36 cellular contexts compared by ENCODE assay signal in the genomic region with DNA sequence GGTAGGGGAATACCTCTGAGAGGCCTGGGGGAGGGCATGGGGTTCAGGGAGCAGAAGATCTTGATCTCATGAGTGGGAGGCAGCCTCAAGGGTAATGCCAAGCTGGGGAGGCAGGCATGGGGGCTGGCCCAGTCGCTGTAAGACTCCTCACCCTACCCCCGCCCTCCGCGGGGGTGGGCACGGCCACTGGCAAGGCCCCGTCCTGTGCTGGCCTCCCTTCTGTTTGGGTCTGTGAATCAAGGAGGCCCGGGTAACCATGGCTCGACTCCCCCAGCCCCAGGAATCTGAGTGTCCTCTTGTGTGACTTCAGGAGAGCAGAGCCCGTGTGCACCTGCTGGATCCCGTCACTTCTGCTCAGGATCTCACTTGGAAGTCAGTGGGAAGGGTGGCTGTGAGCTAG.
"Had no signal": no experiment of that assay in that cellular context is flagged by ENCODE, and none has a peak within 500 bp of the region (broad histone marks: within the 10 kb centered on the region; RNA-seq: fewer than 3 reads in every experiment).

No MANE protein-coding gene starts in this region.

- DNase-seq: activated CD4-positive, alpha-beta memory T cell treated with anti-CD3 and anti-CD28 coated beads, Interleukin-2, amount 10 ng/mL, durations not matched to agents 7 days and 5 days; activated CD4-positive, alpha-beta T cell treated with anti-CD3 and anti-CD28 coated beads for 1 hour; activated CD4-positive, alpha-beta T cell treated with anti-CD3 and anti-CD28 coated beads for 36 hours; activated CD4-positive, alpha-beta T cell treated with anti-CD3 and anti-CD28 coated beads for 48 hours; activated CD4-positive, alpha-beta T cell treated with anti-CD3 and anti-CD28 coated beads, Interleukin-2, amount 10 ng/mL, durations not matched to agents 7 days and 5 days; activated CD4-positive, alpha-beta T cell treated with anti-CD3 and anti-CD28 coated beads, Interleukin-2, amount 50 U/mL, for 48 hours; activated CD4-positive, CD25-positive, alpha-beta regulatory T cell; activated CD8-positive, alpha-beta memory T cell treated with anti-CD3 and anti-CD28 coated beads for 24 hours; activated CD8-positive, alpha-beta memory T cell treated with anti-CD3 and anti-CD28 coated beads, Interleukin-2, amount 10 ng/mL, durations not matched to agents 7 days and 5 days; activated CD8-positive, alpha-beta memory T cell treated with anti-CD3 and anti-CD28 coated beads, Interleukin-2, amount 50 U/mL, for 48 hours; activated CD8-positive, alpha-beta T cell treated with anti-CD3 and anti-CD28 coated beads, Interleukin-2, amount 10 ng/mL, durations not matched to agents 7 days and 5 days; activated effector memory CD4-positive, alpha-beta T cell treated with Interleukin-2 at 50 U/mL for 16 hours; activated gamma-delta T cell; activated naive CD4-positive, alpha-beta T cell treated with anti-CD3 and anti-CD28 coated beads, Interleukin-2, amount 10 ng/mL, durations not matched to agents 7 days and 5 days; activated naive CD4-positive, alpha-beta T cell treated with Interleukin-2 at 50 U/mL for 16 hours; activated naive CD8-positive, alpha-beta T cell treated with anti-CD3 and anti-CD28 coated beads, Interleukin-2, amount 10 ng/mL, durations not matched to agents 7 days and 5 days; activated naive CD8-positive, alpha-beta T cell treated with anti-CD3 and anti-CD28 coated beads, Interleukin-2, amount 50 U/mL, for 24 hours; activated T-cell treated with anti-CD3 and anti-CD28 coated beads, Interleukin-2, amount 50 U/mL, for 24 hours; activated T-cell treated with anti-CD3 and anti-CD28 coated beads, Interleukin-2, amount 50 U/mL, for 48 hours; amygdala; SW 1271; T-helper 1 cell; T-helper 2 cell; T-helper 9 cell had no signal

- H3K4me1 ChIP-seq: ascending aorta had no signal

- H3K4me3 Mint-ChIP-seq: activated CD4-positive, alpha-beta memory T cell treated with anti-CD3 and anti-CD28 coated beads, Interleukin-2, amount 10 ng/mL, durations not matched to agents 7 days and 5 days; activated CD4-positive, alpha-beta T cell treated with anti-CD3 and anti-CD28 coated beads for 36 hours; activated CD4-positive, alpha-beta T cell treated with anti-CD3 and anti-CD28 coated beads, Interleukin-2, amount 10 ng/mL, durations not matched to agents 7 days and 5 days; activated CD8-positive, alpha-beta memory T cell treated with anti-CD3 and anti-CD28 coated beads, Interleukin-2, amount 10 ng/mL, durations not matched to agents 7 days and 5 days; activated CD8-positive, alpha-beta T cell treated with anti-CD3 and anti-CD28 coated beads, Interleukin-2, amount 10 ng/mL, durations not matched to agents 7 days and 5 days; activated naive CD4-positive, alpha-beta T cell treated with anti-CD3 and anti-CD28 coated beads, Interleukin-2, amount 10 ng/mL, durations not matched to agents 7 days and 5 days; activated naive CD4-positive, alpha-beta T cell treated with anti-CD3 and anti-CD28 coated beads, Interleukin-2, amount 50 U/mL, for 24 hours; activated naive CD8-positive, alpha-beta T cell; activated naive CD8-positive, alpha-beta T cell treated with anti-CD3 and anti-CD28 coated beads, Interleukin-2, amount 10 ng/mL, durations not matched to agents 7 days and 5 days; activated naive CD8-positive, alpha-beta T cell treated with anti-CD3 and anti-CD28 coated beads, Interleukin-2, amount 50 U/mL, for 24 hours; activated T-cell treated with anti-CD3 and anti-CD28 coated beads, Interleukin-2, amount 50 U/mL, for 24 hours; brain; central memory CD8-positive, alpha-beta T cell; T-helper 1 cell treated with Interleukin-12 subunit alpha and Interleukin-12 subunit beta and Interleukin-4 antibody, amounts not matched to agents 30 μg/mL and 1 μg/mL, for 36 hours; T-helper 2 cell treated with Interferon-gamma antibody and Interleukin-4, amounts not matched to agents 5 μg/mL and 100 μg/mL, for 36 hours; WTC11 had no signal

- ATAC-seq: activated CD4-positive, alpha-beta T cell treated with anti-CD3 and anti-CD28 coated beads for 36 hours; activated CD4-positive, CD25-positive, alpha-beta regulatory T cell treated with anti-CD3 and anti-CD28 coated beads, Interleukin-2, amount 50 U/mL, for 24 hours; activated CD8-positive, alpha-beta memory T cell treated with anti-CD3 and anti-CD28 coated beads, Interleukin-2, amount 10 ng/mL, durations not matched to agents 7 days and 5 days; activated CD8-positive, alpha-beta T cell treated with anti-CD3 and anti-CD28 coated beads, Interleukin-2, amount 10 ng/mL, durations not matched to agents 7 days and 5 days; activated naive CD8-positive, alpha-beta T cell treated with anti-CD3 and anti-CD28 coated beads, Interleukin-2, amount 50 U/mL, for 24 hours; WTC11 had no signal

- H3K4me3 ChIP-seq: ascending aorta, cardiac muscle cell had no signal

- H3K4me1 Mint-ChIP-seq: activated CD4-positive, alpha-beta memory T cell treated with anti-CD3 and anti-CD28 coated beads, Interleukin-2, amount 10 ng/mL, durations not matched to agents 7 days and 5 days; activated CD4-positive, alpha-beta T cell treated with anti-CD3 and anti-CD28 coated beads for 36 hours; activated CD4-positive, alpha-beta T cell treated with anti-CD3 and anti-CD28 coated beads, Interleukin-2, amount 10 ng/mL, durations not matched to agents 7 days and 5 days; activated CD8-positive, alpha-beta memory T cell treated with anti-CD3 and anti-CD28 coated beads, Interleukin-2, amount 10 ng/mL, durations not matched to agents 7 days and 5 days; activated naive CD4-positive, alpha-beta T cell treated with anti-CD3 and anti-CD28 coated beads, Interleukin-2, amount 10 ng/mL, durations not matched to agents 7 days and 5 days; activated naive CD4-positive, alpha-beta T cell treated with anti-CD3 and anti-CD28 coated beads, Interleukin-2, amount 50 U/mL, for 24 hours; activated naive CD8-positive, alpha-beta T cell treated with anti-CD3 and anti-CD28 coated beads, Interleukin-2, amount 10 ng/mL, durations not matched to agents 7 days and 5 days; activated naive CD8-positive, alpha-beta T cell treated with anti-CD3 and anti-CD28 coated beads, Interleukin-2, amount 50 U/mL, for 24 hours; central memory CD8-positive, alpha-beta T cell had no signal

- H3K36me3 Mint-ChIP-seq: activated CD8-positive, alpha-beta memory T cell treated with anti-CD3 and anti-CD28 coated beads, Interleukin-2, amount 10 ng/mL, durations not matched to agents 7 days and 5 days; activated naive CD4-positive, alpha-beta T cell treated with anti-CD3 and anti-CD28 coated beads, Interleukin-2, amount 10 ng/mL, durations not matched to agents 7 days and 5 days; activated naive CD4-positive, alpha-beta T cell treated with anti-CD3 and anti-CD28 coated beads, Interleukin-2, amount 50 U/mL, for 24 hours; activated naive CD8-positive, alpha-beta T cell; activated naive CD8-positive, alpha-beta T cell treated with anti-CD3 and anti-CD28 coated beads, Interleukin-2, amount 10 ng/mL, durations not matched to agents 7 days and 5 days; brain; WTC11 had no signal

- H3K9me3 Mint-ChIP-seq: activated CD4-positive, alpha-beta memory T cell treated with anti-CD3 and anti-CD28 coated beads, Interleukin-2, amount 10 ng/mL, durations not matched to agents 7 days and 5 days; activated CD4-positive, alpha-beta T cell treated with anti-CD3 and anti-CD28 coated beads, Interleukin-2, amount 10 ng/mL, durations not matched to agents 7 days and 5 days; activated naive CD4-positive, alpha-beta T cell treated with anti-CD3 and anti-CD28 coated beads, Interleukin-2, amount 10 ng/mL, durations not matched to agents 7 days and 5 days; activated naive CD4-positive, alpha-beta T cell treated with anti-CD3 and anti-CD28 coated beads, Interleukin-2, amount 50 U/mL, for 24 hours; activated naive CD8-positive, alpha-beta T cell treated with anti-CD3 and anti-CD28 coated beads, Interleukin-2, amount 10 ng/mL, durations not matched to agents 7 days and 5 days; activated T-cell treated with anti-CD3 and anti-CD28 coated beads, Interleukin-2, amount 50 U/mL, for 24 hours; activated T-helper 2 cell treated with anti-CD3 and anti-CD28 coated beads, Interferon-gamma antibody, Interleukin-2, Interleukin-4, amounts not matched to agents 10 μg/mL and 5 μg/mL and 100 μg/mL, durations not matched to agents 14 hours and 24 hours and 36 hours; brain; central memory CD8-positive, alpha-beta T cell; T-helper 1 cell treated with Interleukin-12 subunit alpha and Interleukin-12 subunit beta and Interleukin-4 antibody, amounts not matched to agents 30 μg/mL and 1 μg/mL, for 36 hours; T-helper 2 cell treated with Interferon-gamma antibody and Interleukin-4, amounts not matched to agents 5 μg/mL and 100 μg/mL, for 36 hours; WTC11 had no signal

- H3K27ac ChIP-seq: ascending aorta, cardiac muscle cell, WERI-Rb-1 had no signal

- H3K27me3 Mint-ChIP-seq: activated naive CD4-positive, alpha-beta T cell treated with anti-CD3 and anti-CD28 coated beads, Interleukin-2, amount 50 U/mL, for 24 hours had no signal

- H3K36me3 ChIP-seq: ascending aorta, cardiac muscle cell, WERI-Rb-1 had no signal

- H3K27ac Mint-ChIP-seq: activated CD4-positive, alpha-beta memory T cell treated with anti-CD3 and anti-CD28 coated beads, Interleukin-2, amount 10 ng/mL, durations not matched to agents 7 days and 5 days; activated CD4-positive, alpha-beta T cell treated with anti-CD3 and anti-CD28 coated beads for 36 hours; activated CD4-positive, alpha-beta T cell treated with anti-CD3 and anti-CD28 coated beads, Interleukin-2, amount 10 ng/mL, durations not matched to agents 7 days and 5 days; activated CD8-positive, alpha-beta memory T cell treated with anti-CD3 and anti-CD28 coated beads, Interleukin-2, amount 10 ng/mL, durations not matched to agents 7 days and 5 days; activated CD8-positive, alpha-beta T cell treated with anti-CD3 and anti-CD28 coated beads, Interleukin-2, amount 10 ng/mL, durations not matched to agents 7 days and 5 days; activated naive CD4-positive, alpha-beta T cell treated with anti-CD3 and anti-CD28 coated beads, Interleukin-2, amount 10 ng/mL, durations not matched to agents 7 days and 5 days; activated naive CD4-positive, alpha-beta T cell treated with anti-CD3 and anti-CD28 coated beads, Interleukin-2, amount 50 U/mL, for 24 hours; activated naive CD8-positive, alpha-beta T cell; activated naive CD8-positive, alpha-beta T cell treated with anti-CD3 and anti-CD28 coated beads, Interleukin-2, amount 10 ng/mL, durations not matched to agents 7 days and 5 days; activated naive CD8-positive, alpha-beta T cell treated with anti-CD3 and anti-CD28 coated beads, Interleukin-2, amount 50 U/mL, for 24 hours; activated T-cell treated with anti-CD3 and anti-CD28 coated beads, Interleukin-2, amount 50 U/mL, for 24 hours; activated T-helper 2 cell treated with anti-CD3 and anti-CD28 coated beads, Interferon-gamma antibody, Interleukin-2, Interleukin-4, amounts not matched to agents 10 μg/mL and 5 μg/mL and 100 μg/mL, durations not matched to agents 14 hours and 24 hours and 36 hours; T-helper 1 cell treated with Interleukin-12 subunit alpha and Interleukin-12 subunit beta and Interleukin-4 antibody, amounts not matched to agents 30 μg/mL and 1 μg/mL, for 36 hours; T-helper 2 cell treated with Interferon-gamma antibody and Interleukin-4, amounts not matched to agents 5 μg/mL and 100 μg/mL, for 36 hours; WTC11 had no signal

- H3K9me3 ChIP-seq: ascending aorta had no signal

- H3K27me3 ChIP-seq: ascending aorta, cardiac muscle cell had no signal
